In genomic region chr16:74226361-74226979, GRCh38 we compare ENCODE assay signal across 8 cellular contexts.
DNase-seq lines count a peak whose midpoint lies in the region; FAIRE-seq and TF ChIP-seq lines count a peak whose summit lies in the region.

No MANE protein-coding gene starts in this region.

- H3K4me1 ChIP-seq in parathyroid adenoma (no peaks in the 10 kb centered on the region), suprapubic skin (peaks cover 4% of the 10 kb centered on the region)

- H3K9me3 ChIP-seq in parathyroid adenoma (ENCODE audit: control insufficient read depth, low read length) = no peaks in the 10 kb centered on the region
- H3K9me3 ChIP-seq in suprapubic skin = no peaks in the 10 kb centered on the region

- no peak overlapping the region for H3K9ac ChIP-seq in parathyroid adenoma

- no peak for DNase-seq in GM12864 (ENCODE audit: low read depth)
- peak; percentile 71 for DNase-seq in NCI-H1694 treated with DMSO at 0.1 percent for 48 hours (lab: John Stamatoyannopoulos, UW)
- DNase-seq in dorsolateral prefrontal cortex = no peak
- no peak for DNase-seq in cortex of kidney (lab: John Stamatoyannopoulos, UW)
- no peak for DNase-seq in H54 (ENCODE audit: insufficient read length, low spot score)
- DNase-seq in suprapubic skin (ENCODE audit: low spot score in 2 of 2) = no peak
- DNase-seq in activated CD4-positive, alpha-beta T cell treated with anti-CD3 and anti-CD28 coated beads, Interleukin-2, amount 50 U/mL, for 1 hour = no peak

- H3K4me2 ChIP-seq in parathyroid adenoma (ENCODE audit: low read length) = no peak overlapping the region

- no peak for FAIRE-seq in H54 (lab: Jason Lieb, UNC)

- H2AFZ ChIP-seq in parathyroid adenoma = peak overlapping the region; percentile 18

- no peaks in the 10 kb centered on the region for H3K79me2 ChIP-seq in parathyroid adenoma

- H3K4me3 ChIP-seq in GM12864 (ENCODE audit: low read depth, low read length) = no peak overlapping the region
- H3K4me3 ChIP-seq in dorsolateral prefrontal cortex = peak overlapping the region in 22 of 59 donors; percentile 2 to 46 (median 20)
- H3K4me3 ChIP-seq in parathyroid adenoma (ENCODE audit: low read depth, low read length) = no peak overlapping the region
- H3K4me3 ChIP-seq in suprapubic skin = no peak overlapping the region

- 29% methylated on average over 6 of the region's 6 CpGs for WGBS in suprapubic skin

- no peak for TF ChIP-seq EP300 in suprapubic skin (IDR thresholded peaks at IDR 0.05)

- H3K27me3 ChIP-seq in dorsolateral prefrontal cortex (no peaks in the 10 kb centered on the region), parathyroid adenoma (ENCODE audit: control insufficient read depth, insufficient read depth, low read length) (no peaks in the 10 kb centered on the region), suprapubic skin (no peaks in the 10 kb centered on the region)

- intact Hi-C loops in dorsolateral prefrontal cortex (cut with DNase I) = no loop called here

- TF ChIP-seq CTCF in GM12864 (IDR thresholded peaks at IDR 0.05; ENCODE audit: low read depth, low read length, missing control alignments) (peak; percentile 35), dorsolateral prefrontal cortex (IDR thresholded peaks at IDR 0.05 in 54 of 56, conservative IDR thresholded peaks at IDR 0.05 in 2 of 56; ENCODE audit: low read depth in 1 of 56, partially characterized antibody in 56 of 56) (peak; percentile 37 to 74 (median 56)), parathyroid adenoma (IDR thresholded peaks at IDR 0.05) (peak; percentile 15), suprapubic skin (IDR thresholded peaks at IDR 0.05) (peak in 1 of 2 donors; percentile 17)

- H3K36me3 ChIP-seq in parathyroid adenoma (ENCODE audit: control insufficient read depth, insufficient read depth, low read length) (no peaks in the 10 kb centered on the region), suprapubic skin (no peaks in the 10 kb centered on the region)

- TF ChIP-seq POLR2A in H54 (IDR thresholded peaks at IDR 0.05; ENCODE audit: low read depth, low read length) = no peak
- TF ChIP-seq POLR2A in suprapubic skin (IDR thresholded peaks at IDR 0.05) = no peak

- H3K27ac ChIP-seq in dorsolateral prefrontal cortex = no peak overlapping the region
- no peak overlapping the region for H3K27ac ChIP-seq in parathyroid adenoma
- no peak overlapping the region for H3K27ac ChIP-seq in suprapubic skin
